ENCODE assay signal across 20 cellular contexts in genomic region chr20:824490-824889, GRCh38. TPM values are rescaled to one million over a fixed set of nuclear protein-coding genes. Genes with fewer than 3 reads are reported as not detected.
DNase-seq lines count a peak whose midpoint lies in the region; ATAC-seq and FAIRE-seq lines count a peak whose summit lies in the region.
"Had no signal": no experiment of that assay in that cellular context is flagged by ENCODE, and none has a peak within 500 bp of the region (broad histone marks: within the 10 kb centered on the region; RNA-seq: fewer than 3 reads in every experiment).

No MANE protein-coding gene starts in this region.

- no peaks in the 10 kb centered on the region for H3K36me3 Mint-ChIP-seq in stimulated activated effector memory CD8-positive, alpha-beta T cell treated with anti-CD3 and anti-CD28 coated beads, Interleukin-12 subunit alpha, Interleukin-12 subunit beta, amount 100 ng/mL, for 72 hours
- H3K36me3 Mint-ChIP-seq: CD4-positive, alpha-beta memory T cell had no signal

- no peak for FAIRE-seq in RCC 7860 (lab: Jason Lieb, UNC)
- FAIRE-seq: GM19239, HepG2, HTR-8/SVneo had no signal

- peaks cover 12% of the 10 kb centered on the region for H3K4me1 Mint-ChIP-seq in stimulated activated effector memory CD8-positive, alpha-beta T cell treated with anti-CD3 and anti-CD28 coated beads, Interleukin-12 subunit alpha, Interleukin-12 subunit beta, amount 100 ng/mL, for 72 hours
- H3K4me1 Mint-ChIP-seq: CD4-positive, alpha-beta memory T cell had no signal

- H3K27ac Mint-ChIP-seq in stimulated activated effector memory CD8-positive, alpha-beta T cell treated with anti-CD3 and anti-CD28 coated beads, Interleukin-12 subunit alpha, Interleukin-12 subunit beta, amount 100 ng/mL, for 72 hours: peak overlapping the region; percentile 16
- H3K27ac Mint-ChIP-seq: CD4-positive, alpha-beta memory T cell; H9 had no signal

- H3K4me3 Mint-ChIP-seq in stimulated activated effector memory CD8-positive, alpha-beta T cell treated with anti-CD3 and anti-CD28 coated beads, Interleukin-12 subunit alpha, Interleukin-12 subunit beta, amount 100 ng/mL, for 72 hours: no peak overlapping the region
- H3K4me3 Mint-ChIP-seq: CD4-positive, alpha-beta memory T cell; H9 had no signal

- H3K9me3 Mint-ChIP-seq in stimulated activated effector memory CD8-positive, alpha-beta T cell treated with anti-CD3 and anti-CD28 coated beads, Interleukin-12 subunit alpha, Interleukin-12 subunit beta, amount 100 ng/mL, for 72 hours: no peaks in the 10 kb centered on the region

- ATAC-seq in left lobe of liver (no peak), HG02884 (IDR thresholded peaks at IDR 0.05; ENCODE audit: unreplicated experiment) (no peak)
- ATAC-seq in stimulated activated effector memory CD8-positive, alpha-beta T cell treated with anti-CD3 and anti-CD28 coated beads, Interleukin-12 subunit alpha, Interleukin-12 subunit beta, amount 100 ng/mL, for 72 hours: no peak
- ATAC-seq: HepG2 had no signal

- DNase-seq in activated CD8-positive, alpha-beta memory T cell treated with anti-CD3 and anti-CD28 coated beads, Interleukin-2, amount 50 U/mL, for 48 hours: peak; percentile 18
- DNase-seq in activated CD8-positive, alpha-beta memory T cell treated with anti-CD3 and anti-CD28 coated beads for 24 hours: no peak
- DNase-seq in left lobe of liver (ENCODE audit: low spot score) (peak; percentile 16), COLO829 (ENCODE audit: low spot score) (no peak), RCC 7860 (ENCODE audit: low spot score) (no peak)
- no peak for DNase-seq in stimulated activated effector memory CD8-positive, alpha-beta T cell treated with anti-CD3 and anti-CD28 coated beads, Interleukin-12 subunit alpha, Interleukin-12 subunit beta, amount 100 ng/mL, for 72 hours (ENCODE audit: low spot score in 2 of 2)
- no peak for DNase-seq in activated effector memory CD4-positive, alpha-beta T cell treated with Interleukin-2 at 50 U/mL for 16 hours
- DNase-seq: 8988T; AML-193; C1 segment of cervical spinal cord; Caco-2; CD4-positive, alpha-beta memory T cell; DND-41; GF-D8; GOT3; H9 had no signal

RNA-seq across cellular contexts. Expression of gene FAM110A, which starts 9.0 kb away (rescaled TPM):
- 1.7 TPM for total RNA-seq in left lobe of liver

RNA-seq across cellular contexts. Expression of gene SLC52A3, which starts 56.2 kb away (rescaled TPM):
- total RNA-seq in left lobe of liver: 0.18 TPM
- total RNA-seq: CD4-positive, alpha-beta memory T cell; HepG2 had no signal

Comparison
In these comparisons a context has a peak if more than half of its experiments do, and no peak if none do; other contexts are left out.
1. DNase-seq: peak in activated CD8-positive, alpha-beta memory T cell treated with anti-CD3 and anti-CD28 coated beads, Interleukin-2, amount 50 U/mL, for 48 hours (single experiment) and left lobe of liver (single experiment); none in activated CD8-positive, alpha-beta memory T cell treated with anti-CD3 and anti-CD28 coated beads for 24 hours (single experiment), stimulated activated effector memory CD8-positive, alpha-beta T cell treated with anti-CD3 and anti-CD28 coated beads, Interleukin-12 subunit alpha, Interleukin-12 subunit beta, amount 100 ng/mL, for 72 hours (0 of 2), activated effector memory CD4-positive, alpha-beta T cell treated with Interleukin-2 at 50 U/mL for 16 hours (single experiment), COLO829 (single experiment) and RCC 7860 (single experiment).